ENCODE assay signal across 18 cellular contexts in the genomic region with DNA sequence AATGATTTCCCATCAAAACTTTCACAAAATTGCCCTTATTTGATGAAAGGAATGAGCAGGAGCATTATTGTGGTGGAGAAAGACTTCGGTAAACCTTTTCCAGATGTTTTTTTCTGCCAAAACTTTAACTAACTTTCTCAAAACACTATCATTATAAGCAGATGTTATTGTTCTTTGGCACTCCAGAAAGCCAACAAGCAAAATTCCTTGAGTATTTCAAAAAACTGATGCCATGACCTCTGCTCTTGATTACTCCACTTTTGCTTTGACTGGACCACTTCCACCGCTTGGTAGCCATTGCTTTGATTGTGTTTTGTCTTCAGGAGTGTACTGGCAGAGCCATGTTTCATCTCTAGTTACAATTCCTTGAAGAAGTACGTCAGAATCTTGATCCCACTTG.
"Had no signal": no experiment of that assay in that cellular context is flagged by ENCODE, and none has a peak within 500 bp of the region (broad histone marks: within the 10 kb centered on the region; RNA-seq: fewer than 3 reads in every experiment).

No MANE protein-coding gene starts in this region.

- H3K27me3 ChIP-seq: brain microvascular endothelial cell, dorsolateral prefrontal cortex, tibial artery had no signal

- H3K36me3 ChIP-seq: brain microvascular endothelial cell, tibial artery had no signal

- H3K4me3 ChIP-seq: dorsolateral prefrontal cortex, lung, tibial artery had no signal

- ATAC-seq: activated CD8-positive, alpha-beta memory T cell treated with anti-CD3 and anti-CD28 coated beads, Interleukin-2, amount 10 ng/mL, durations not matched to agents 7 days and 5 days; natural killer cell treated with Interleukin-12 subunit alpha and Interleukin-12 subunit beta and Interleukin-15 and Interleukin-18, amount 100 ng/mL, for 72 hours had no signal

- DNase-seq: activated CD4-positive, alpha-beta memory T cell treated with anti-CD3 and anti-CD28 coated beads, Interleukin-2, amount 10 ng/mL, durations not matched to agents 7 days and 5 days; activated CD4-positive, alpha-beta T cell treated with anti-CD3 and anti-CD28 coated beads for 48 hours; activated CD4-positive, CD25-positive, alpha-beta regulatory T cell; activated CD8-positive, alpha-beta memory T cell treated with anti-CD3 and anti-CD28 coated beads, Interleukin-2, amount 10 ng/mL, durations not matched to agents 7 days and 5 days; activated naive CD8-positive, alpha-beta T cell treated with anti-CD3 and anti-CD28 coated beads, Interleukin-2, amount 10 ng/mL, durations not matched to agents 7 days and 5 days; aorta; brain microvascular endothelial cell; central memory CD4-positive, alpha-beta T cell; dorsolateral prefrontal cortex; glutamatergic neuron; hippocampal formation; stimulated activated naive CD4-positive, alpha-beta T cell; substantia nigra; T-helper 1 cell; T1000; tibial artery had no signal
